ENCODE assay signal across 8 cellular contexts in the genomic region with DNA sequence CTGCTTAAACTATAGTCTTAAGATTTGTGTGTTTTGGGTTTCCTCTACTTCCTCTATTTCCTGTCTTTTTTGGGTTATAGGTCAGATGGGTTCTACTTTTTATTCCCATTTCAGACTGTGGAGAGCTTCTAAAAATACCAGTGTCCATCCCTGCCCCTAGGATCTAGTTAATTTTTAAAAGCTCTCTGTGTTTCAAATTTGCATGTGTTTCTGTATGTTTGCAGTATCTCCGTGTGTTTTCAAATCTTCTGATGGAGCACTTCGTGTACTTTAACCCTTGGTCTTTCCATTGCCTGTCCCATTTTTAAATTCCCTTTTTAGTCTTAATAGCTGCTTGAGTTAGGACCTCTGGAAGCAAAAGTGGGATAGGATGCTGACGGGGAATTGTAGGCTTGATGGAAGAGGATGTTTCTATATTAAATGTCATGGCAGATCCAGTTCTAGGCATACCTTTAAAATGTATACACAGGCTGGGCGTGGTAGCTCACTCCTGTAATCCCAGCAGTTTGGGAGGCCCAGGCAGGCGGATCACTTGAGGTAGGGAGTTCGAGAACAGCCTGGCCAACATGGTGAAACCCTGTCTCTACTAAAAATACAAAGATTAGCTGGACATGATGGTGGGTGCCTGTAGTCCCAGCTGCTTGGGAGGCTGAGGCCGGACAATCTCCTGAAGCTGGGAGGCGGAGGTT. TPM values are rescaled to one million over a fixed set of nuclear protein-coding genes. Genes with fewer than 3 reads are reported as not detected.
DNase-seq lines count a peak whose midpoint lies in the region; ATAC-seq and TF ChIP-seq lines count a peak whose summit lies in the region.

No MANE protein-coding gene starts in this region.

- H3K4me2 ChIP-seq in mammary epithelial cell (ENCODE audit: insufficient read depth, low read depth, low read length), result peak overlapping the region; percentile 53

- ATAC-seq in natural killer cell, result no peak
- ATAC-seq in GM19455 (IDR thresholded peaks at IDR 0.05; ENCODE audit: unreplicated experiment), result no peak
- ATAC-seq in GM18873 (IDR thresholded peaks at IDR 0.05; ENCODE audit: low FRiP score, unreplicated experiment), result no peak

- CTCF ChIA-PET in mammary epithelial cell (lab: Charles Lee; ENCODE audit: low non-redundant PET), result no interaction called here

- no peaks in the 10 kb centered on the region for H3K27me3 Mint-ChIP-seq in natural killer cell (ENCODE audit: low read depth in 2 of 2)

- H3K79me2 ChIP-seq in ACC112 (ENCODE audit: control insufficient read depth, insufficient read depth, low read length, unreplicated experiment) (peaks cover 94% of the 10 kb centered on the region), mammary epithelial cell (ENCODE audit: insufficient read depth, low read length) (peaks cover 97% of the 10 kb centered on the region)

- peaks cover 65% of the 10 kb centered on the region for H3K4me1 ChIP-seq in ACC112 (ENCODE audit: control insufficient read depth, insufficient read depth, low read length, unreplicated experiment)
- peaks cover 41% of the 10 kb centered on the region for H3K4me1 ChIP-seq in mammary epithelial cell (ENCODE audit: insufficient read depth, low read length)

- peak overlapping the region; percentile 93 for H3K4me3 Mint-ChIP-seq in natural killer cell

- peak overlapping the region; percentile 64 for H3K4me3 ChIP-seq in ACC112 (ENCODE audit: low read depth, low read length)
- H3K4me3 ChIP-seq in mammary epithelial cell (replicated peaks in 1 of 3; ENCODE audit: insufficient read depth in 1 of 3, low read depth in 2 of 3, low read length in 3 of 3), result no peak overlapping the region

- dilution Hi-C loops in mammary epithelial cell (cut with HindIII; ENCODE audit: low sequenced_read_pairs), result no loop called here

- peaks cover 2% of the 10 kb centered on the region for H4K20me1 ChIP-seq in mammary epithelial cell (ENCODE audit: insufficient read depth, low read length)

- H3K9ac ChIP-seq in mammary epithelial cell (ENCODE audit: insufficient read depth, low read length), result peak overlapping the region; percentile 41

- no peak for DNase-seq in mammary epithelial cell
- no peak for DNase-seq in natural killer cell
- DNase-seq in NCI-H446 treated with DMSO at 0.1 percent for 48 hours (lab: John Stamatoyannopoulos, UW), result no peak
- no peak for DNase-seq in activated gamma-delta T cell (lab: John Stamatoyannopoulos, UW)

- no peaks in the 10 kb centered on the region for H3K27me3 ChIP-seq in ACC112 (ENCODE audit: insufficient read depth, low read length)
- no peaks in the 10 kb centered on the region for H3K27me3 ChIP-seq in mammary epithelial cell (ENCODE audit: insufficient read depth, low read length)

- TF ChIP-seq CTCF in mammary epithelial cell (conservative IDR thresholded peaks at IDR 0.05 in 1 of 2, IDR thresholded peaks at IDR 0.05 in 1 of 2; ENCODE audit: extremely low read depth in 1 of 2, insufficient read depth in 1 of 2, low read depth in 1 of 2, low read length in 2 of 2), result no peak
- no peak for TF ChIP-seq CTCF in natural killer cell (IDR thresholded peaks at IDR 0.05)

- in situ Hi-C loops in mammary epithelial cell (cut with MboI; ENCODE audit: low sequenced_read_pairs in 2 of 2), result no loop called here

- H3K27ac ChIP-seq in ACC112 (ENCODE audit: low read depth, low read length) (peak overlapping the region; percentile 98), KOPT-K1 (ENCODE audit: low read depth, low read length, poor library complexity, severe bottlenecking) (peak overlapping the region; percentile 99), mammary epithelial cell (ENCODE audit: insufficient read depth, low read depth, low read length) (peak overlapping the region; percentile 97)

- intact Hi-C loops in mammary epithelial cell (cut with micrococcal nuclease) (loop anchor here (10.0 kb wide), 1 partner anchor 1044 kb away; no protein-coding TSS in a partner anchor), natural killer cell (cut with micrococcal nuclease) (loop anchor here (1.0 kb wide), 1 partner anchor 8 kb away; no protein-coding TSS in a partner anchor)

- 87% methylated on average over 8 of the region's 8 CpGs for WGBS in mammary epithelial cell (ENCODE audit: low coverage, missing lambda C conversion rate)

- H3K36me3 Mint-ChIP-seq in natural killer cell, result no peaks in the 10 kb centered on the region

- H3K9me3 ChIP-seq in KOPT-K1 (ENCODE audit: insufficient read depth, low read length, poor library complexity, severe bottlenecking) (no peaks in the 10 kb centered on the region), mammary epithelial cell (replicated peaks; ENCODE audit: insufficient read depth, low read length) (no peaks in the 10 kb centered on the region)

- H3K36me3 ChIP-seq in ACC112 (ENCODE audit: insufficient read depth, low read length) (0 out of 2 replicates have a peak, but pooled peaks cover 4% of the 10 kb centered on the region), KOPT-K1 (ENCODE audit: insufficient read depth, low read length) (peaks cover 38% of the 10 kb centered on the region), mammary epithelial cell (ENCODE audit: insufficient read depth, low read length) (peaks cover 4% of the 10 kb centered on the region)

- no peak overlapping the region for H2AFZ ChIP-seq in ACC112 (ENCODE audit: low read length, unreplicated experiment)
- no peak overlapping the region for H2AFZ ChIP-seq in mammary epithelial cell (ENCODE audit: low read depth, low read length)

- no TSS peak for BruUV-seq in mammary epithelial cell (replicated peaks; lab: Mats Ljungman, UMichigan)

- no peaks in the 10 kb centered on the region for H3K9me3 Mint-ChIP-seq in natural killer cell

- H3K27ac Mint-ChIP-seq in natural killer cell, result peak overlapping the region; percentile 99 to 100

- H3K4me1 Mint-ChIP-seq in natural killer cell, result peaks cover 92 to 93% of the 10 kb centered on the region in 2 donors

RNA-seq across cellular contexts. Expression of a gene that starts 8.4 kb away (rescaled TPM):
- total RNA-seq in mammary epithelial cell (100 to 1,000 TPM in 1 of 2 donors, 10 to 100 TPM in 1; 65.0 to 103 TPM), natural killer cell (100 to 1,000 TPM; 418 to 449 (median 441) TPM)
- 16.9 TPM for polyA plus RNA-seq in mammary epithelial cell
- polyA minus RNA-seq in mammary epithelial cell, result 67.0 TPM

Comparison
In these comparisons a context has a peak if more than half of its experiments do, and no peak if none do; other contexts are left out.
1. RNA of a gene that starts 8.4 kb away (total RNA-seq): 418 to 449 TPM in natural killer cell; 65.0 to 103 TPM in mammary epithelial cell; every median in the first group is over 4 times any median in the second.
2. Peak in every context shown above with its lines, with median percentiles within 50 percentile points of each other: H3K27ac ChIP-seq.